28 cellular contexts compared by ENCODE assay signal in the genomic region with DNA sequence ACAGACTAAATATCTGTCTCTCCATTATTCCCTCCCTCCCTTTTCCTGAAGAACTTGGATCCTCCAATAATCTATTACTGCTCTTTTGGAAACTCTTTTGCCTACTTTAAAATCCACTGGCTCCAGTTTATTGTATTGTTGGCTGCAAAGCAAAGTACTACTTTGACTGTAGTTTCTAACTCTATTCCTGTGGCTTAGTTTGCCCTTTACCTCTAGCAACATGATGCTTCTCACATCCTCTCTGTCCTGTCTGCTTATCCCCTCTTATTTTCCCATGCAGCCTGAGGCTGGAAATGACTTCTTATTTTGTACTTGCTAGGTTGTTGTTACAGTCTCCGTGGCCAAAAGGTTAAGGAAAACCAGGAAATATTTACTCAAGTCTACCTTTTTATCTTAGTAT.
"Had no signal": no experiment of that assay in that cellular context is flagged by ENCODE, and none has a peak within 500 bp of the region (broad histone marks: within the 10 kb centered on the region; RNA-seq: fewer than 3 reads in every experiment).

No MANE protein-coding gene starts in this region.

- H3K36me3 ChIP-seq: thyroid gland had no signal

- H3K27me3 Mint-ChIP-seq: activated CD8-positive, alpha-beta memory T cell treated with anti-CD3 and anti-CD28 coated beads, Interleukin-2, amount 10 ng/mL, durations not matched to agents 7 days and 5 days had no signal

- H3K27me3 ChIP-seq: adrenal gland, body of pancreas, dorsolateral prefrontal cortex, gastroesophageal sphincter, hepatocyte, neutrophil, right lobe of liver, stomach, thyroid gland, upper lobe of right lung had no signal

- H3K27ac Mint-ChIP-seq: activated CD8-positive, alpha-beta memory T cell treated with anti-CD3 and anti-CD28 coated beads, Interleukin-2, amount 10 ng/mL, durations not matched to agents 7 days and 5 days; activated CD8-positive, alpha-beta T cell treated with anti-CD3 and anti-CD28 coated beads, Interleukin-2, amount 10 ng/mL, durations not matched to agents 7 days and 5 days; activated naive CD4-positive, alpha-beta T cell treated with anti-CD3 and anti-CD28 coated beads, Interleukin-2, amount 50 U/mL, for 72 hours; nephron; WTC11 had no signal

- H3K4me1 ChIP-seq: adrenal gland, body of pancreas, gastroesophageal sphincter, left ventricle myocardium inferior, right lobe of liver, stomach, thyroid gland, upper lobe of right lung had no signal

- DNase-seq: activated CD4-positive, alpha-beta T cell treated with anti-CD3 and anti-CD28 coated beads for 1 hour; activated CD4-positive, alpha-beta T cell treated with anti-CD3 and anti-CD28 coated beads, Interleukin-2, amount 50 U/mL, for 1 hour; activated CD8-positive, alpha-beta memory T cell treated with anti-CD3 and anti-CD28 coated beads, Interleukin-2, amount 10 ng/mL, durations not matched to agents 7 days and 5 days; activated CD8-positive, alpha-beta T cell treated with anti-CD3 and anti-CD28 coated beads, Interleukin-2, amount 10 ng/mL, durations not matched to agents 7 days and 5 days; activated naive CD4-positive, alpha-beta T cell; activated T-cell treated with anti-CD3 and anti-CD28 coated beads, Interleukin-2, amount 50 U/mL, for 48 hours; adrenal gland; aorta; body of pancreas; dorsolateral prefrontal cortex; effector memory CD4-positive, alpha-beta T cell; islet precursor cell; left ventricle myocardium inferior; mesendoderm; right lobe of liver; stimulated activated CD4-positive, alpha-beta T cell treated with anti-CD3 and anti-CD28 coated beads, Interleukin-4, amount 100 ng/mL, for 1 hour; stomach; T-helper 2 cell; thyroid gland; upper lobe of right lung had no signal

- H3K9me3 ChIP-seq: body of pancreas, neutrophil, right lobe of liver, thyroid gland had no signal

- ATAC-seq: activated CD8-positive, alpha-beta memory T cell treated with anti-CD3 and anti-CD28 coated beads, Interleukin-2, amount 10 ng/mL, durations not matched to agents 7 days and 5 days; activated CD8-positive, alpha-beta T cell treated with anti-CD3 and anti-CD28 coated beads, Interleukin-2, amount 10 ng/mL, durations not matched to agents 7 days and 5 days; activated naive CD4-positive, alpha-beta T cell treated with anti-CD3 and anti-CD28 coated beads, Interleukin-2, amount 50 U/mL, for 72 hours; body of pancreas; gastroesophageal sphincter; right lobe of liver; upper lobe of right lung; WTC11 had no signal

- H3K27ac ChIP-seq: adrenal gland, body of pancreas, coronary artery, dorsolateral prefrontal cortex, gastroesophageal sphincter, hepatocyte, left ventricle myocardium inferior, neutrophil, right lobe of liver, stomach, thyroid gland, upper lobe of right lung had no signal

- H3K4me3 Mint-ChIP-seq: activated CD8-positive, alpha-beta memory T cell treated with anti-CD3 and anti-CD28 coated beads, Interleukin-2, amount 10 ng/mL, durations not matched to agents 7 days and 5 days; activated CD8-positive, alpha-beta T cell treated with anti-CD3 and anti-CD28 coated beads, Interleukin-2, amount 10 ng/mL, durations not matched to agents 7 days and 5 days; nephron; WTC11 had no signal

- H3K4me3 ChIP-seq: adrenal gland, body of pancreas, coronary artery, dorsolateral prefrontal cortex, gastroesophageal sphincter, hepatocyte, left ventricle myocardium inferior, lung, right lobe of liver, stomach, thyroid gland, upper lobe of right lung had no signal
